16 cellular contexts compared by ENCODE assay signal in the genomic region with DNA sequence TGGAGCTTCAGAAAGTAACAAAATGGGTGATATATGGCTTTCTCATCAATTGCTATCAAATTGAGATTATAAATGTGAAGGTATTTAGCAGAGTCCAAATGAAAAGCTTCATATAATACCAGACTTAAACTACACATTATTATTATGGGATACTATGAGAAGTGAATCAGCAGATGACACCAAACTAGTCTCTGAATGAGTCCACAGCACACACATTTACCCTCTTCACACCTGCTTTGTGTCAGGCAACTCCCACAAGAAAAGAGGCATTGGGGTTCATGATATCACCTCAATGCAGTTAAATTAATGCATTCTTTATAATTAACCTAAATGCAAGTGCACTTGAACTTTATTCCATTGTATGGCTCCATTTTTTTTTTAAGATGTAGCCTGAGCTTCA.
DNase-seq lines count a peak whose midpoint lies in the region; ATAC-seq and TF ChIP-seq lines count a peak whose summit lies in the region.
"Had no signal": no experiment of that assay in that cellular context is flagged by ENCODE, and none has a peak within 500 bp of the region (broad histone marks: within the 10 kb centered on the region; RNA-seq: fewer than 3 reads in every experiment).

No MANE protein-coding gene starts in this region.

- peak; percentile 82 for ATAC-seq in activated CD4-positive, alpha-beta T cell treated with anti-CD3 and anti-CD28 coated beads for 36 hours
- peak; percentile 81 to 84 for ATAC-seq in activated T-cell treated with anti-CD3 and anti-CD28 coated beads, Interleukin-2, amount 50 U/mL, for 72 hours (replicated peaks in 1 of 2)
- ATAC-seq in stimulated activated naive CD8-positive, alpha-beta T cell treated with anti-CD3 and anti-CD28 coated beads, Interleukin-15, amount 100 ng/mL, for 72 hours = peak; percentile 78
- ATAC-seq in stimulated activated naive CD8-positive, alpha-beta T cell treated with anti-CD3 and anti-CD28 coated beads, Interleukin-15, Interleukin-2, amounts not matched to agents 100 U/mL and 50 U/mL, for 24 hours = no peak

- no peaks in the 10 kb centered on the region for H3K4me1 ChIP-seq in SK-N-SH (ENCODE audit: control insufficient read depth in 1 of 2, insufficient read depth in 2 of 2, low read depth in 1 of 2, low read length in 1 of 2)
- H3K4me1 ChIP-seq: BLaER1 had no signal

- no peak for DNase-seq in activated CD4-positive, alpha-beta T cell treated with anti-CD3 and anti-CD28 coated beads for 36 hours
- no peak for DNase-seq in activated CD4-positive, alpha-beta T cell treated with anti-CD3 and anti-CD28 coated beads, Interleukin-2, amount 50 U/mL, for 4 hours
- peak in 1 of 2 donors; percentile 26 for DNase-seq in activated T-cell treated with anti-CD3 and anti-CD28 coated beads, Interleukin-2, amount 50 U/mL, for 72 hours
- DNase-seq in activated T-cell treated with anti-CD3 and anti-CD28 coated beads for 4 hours = no peak
- DNase-seq in stimulated activated naive CD8-positive, alpha-beta T cell treated with anti-CD3 and anti-CD28 coated beads, Interleukin-15, amount 100 ng/mL, for 72 hours = no peak
- DNase-seq in stimulated activated naive CD8-positive, alpha-beta T cell treated with anti-CD3 and anti-CD28 coated beads, Interleukin-15, Interleukin-2, amounts not matched to agents 100 U/mL and 50 U/mL, for 24 hours = no peak
- no peak for DNase-seq in SK-N-SH
- DNase-seq: 8988T; CD4-positive, alpha-beta memory T cell; DMS153; DMS79; GDM1; GM23248 had no signal

- POLR2A ChIA-PET in activated CD4-positive, alpha-beta T cell treated with anti-CD3 and anti-CD28 coated beads for 36 hours (lab: Charles Lee) = no interaction called here
- POLR2A ChIA-PET in SK-N-SH (lab: Yijun Ruan, JAX) = no interaction called here

- intact Hi-C loops in activated CD4-positive, alpha-beta T cell treated with anti-CD3 and anti-CD28 coated beads for 36 hours (cut with DNase I, micrococcal nuclease) = loop anchor here in 1 of 2 experiments (5.0 kb wide), 1 partner anchor 709 kb away; no protein-coding TSS in a partner anchor

- no peak overlapping the region for H3K4me2 ChIP-seq in SK-N-SH
- H3K4me2 ChIP-seq: BLaER1 had no signal

- no peaks in the 10 kb centered on the region for H3K36me3 ChIP-seq in SK-N-SH (replicated peaks in 1 of 2; ENCODE audit: control insufficient read depth in 1 of 2, insufficient read depth in 2 of 2, low read length in 1 of 2)
- H3K36me3 ChIP-seq: BLaER1, HAP-1 had no signal

- H3K79me2 ChIP-seq in SK-N-SH (ENCODE audit: insufficient read depth) = no peaks in the 10 kb centered on the region

- H4K20me1 ChIP-seq in SK-N-SH (ENCODE audit: insufficient read depth) = no peaks in the 10 kb centered on the region
- H4K20me1 ChIP-seq: BLaER1 had no signal

- H3K27ac Mint-ChIP-seq in activated CD4-positive, alpha-beta T cell treated with anti-CD3 and anti-CD28 coated beads for 36 hours = no peak overlapping the region
- peak overlapping the region; percentile 16 for H3K27ac Mint-ChIP-seq in activated T-cell treated with anti-CD3 and anti-CD28 coated beads, Interleukin-2, amount 50 U/mL, for 72 hours
- H3K27ac Mint-ChIP-seq in stimulated activated naive CD8-positive, alpha-beta T cell treated with anti-CD3 and anti-CD28 coated beads, Interleukin-15, amount 100 ng/mL, for 72 hours = no peak overlapping the region
- H3K27ac Mint-ChIP-seq: CD14-positive monocyte; CD4-positive, alpha-beta memory T cell had no signal

- H3K4me1 Mint-ChIP-seq in activated CD4-positive, alpha-beta T cell treated with anti-CD3 and anti-CD28 coated beads for 36 hours = peaks cover 50% of the 10 kb centered on the region
- peaks cover 61% of the 10 kb centered on the region for H3K4me1 Mint-ChIP-seq in activated T-cell treated with anti-CD3 and anti-CD28 coated beads, Interleukin-2, amount 50 U/mL, for 72 hours (ENCODE audit: low read depth)
- peaks cover 49% of the 10 kb centered on the region for H3K4me1 Mint-ChIP-seq in stimulated activated naive CD8-positive, alpha-beta T cell treated with anti-CD3 and anti-CD28 coated beads, Interleukin-15, amount 100 ng/mL, for 72 hours

- TF ChIP-seq CTCF in SK-N-SH (IDR thresholded peaks at IDR 0.05) = no peak

- H3K36me3 Mint-ChIP-seq in activated CD4-positive, alpha-beta T cell treated with anti-CD3 and anti-CD28 coated beads for 36 hours (ENCODE audit: low read depth) = no peaks in the 10 kb centered on the region
- no peaks in the 10 kb centered on the region for H3K36me3 Mint-ChIP-seq in activated T-cell treated with anti-CD3 and anti-CD28 coated beads, Interleukin-2, amount 50 U/mL, for 72 hours (ENCODE audit: insufficient read depth in 2 of 2)
- H3K36me3 Mint-ChIP-seq: CD14-positive monocyte; CD4-positive, alpha-beta memory T cell had no signal

- no peaks in the 10 kb centered on the region for H3K27me3 Mint-ChIP-seq in activated CD4-positive, alpha-beta T cell treated with anti-CD3 and anti-CD28 coated beads for 36 hours
- H3K27me3 Mint-ChIP-seq in activated T-cell treated with anti-CD3 and anti-CD28 coated beads, Interleukin-2, amount 50 U/mL, for 72 hours (ENCODE audit: low read depth) = no peaks in the 10 kb centered on the region
- no peaks in the 10 kb centered on the region for H3K27me3 Mint-ChIP-seq in stimulated activated naive CD8-positive, alpha-beta T cell treated with anti-CD3 and anti-CD28 coated beads, Interleukin-15, amount 100 ng/mL, for 72 hours
- H3K27me3 Mint-ChIP-seq: CD4-positive, alpha-beta memory T cell had no signal

- no peaks in the 10 kb centered on the region for H3K9me3 Mint-ChIP-seq in activated CD4-positive, alpha-beta T cell treated with anti-CD3 and anti-CD28 coated beads for 36 hours (ENCODE audit: low read depth)
- no peaks in the 10 kb centered on the region for H3K9me3 Mint-ChIP-seq in activated T-cell treated with anti-CD3 and anti-CD28 coated beads, Interleukin-2, amount 50 U/mL, for 72 hours
- peaks cover 1 to 7% of the 10 kb centered on the region in 2 donors for H3K9me3 Mint-ChIP-seq in stimulated activated naive CD8-positive, alpha-beta T cell treated with anti-CD3 and anti-CD28 coated beads, Interleukin-15, amount 100 ng/mL, for 72 hours
- H3K9me3 Mint-ChIP-seq: CD4-positive, alpha-beta memory T cell had no signal

- TF ChIP-seq EP300 in SK-N-SH (IDR thresholded peaks at IDR 0.05; ENCODE audit: borderline replicate concordance in 1 of 2, low read depth in 1 of 2, low read length in 1 of 2) = no peak

- H3K4me3 ChIP-seq in SK-N-SH (ENCODE audit: low read depth in 2 of 2, low read length in 1 of 2) = no peak overlapping the region
- H3K4me3 ChIP-seq: BLaER1, GM23248, HAP-1 had no signal

- no peaks in the 10 kb centered on the region for H3K9me3 ChIP-seq in SK-N-SH
- H3K9me3 ChIP-seq: BLaER1, HAP-1 had no signal

- H3F3A ChIP-seq in SK-N-SH (replicated peaks; ENCODE audit: insufficient read depth) = no peaks in the 10 kb centered on the region

- no peak overlapping the region for H3K4me3 Mint-ChIP-seq in activated CD4-positive, alpha-beta T cell treated with anti-CD3 and anti-CD28 coated beads for 36 hours
- peak overlapping the region; percentile 22 to 56 for H3K4me3 Mint-ChIP-seq in activated T-cell treated with anti-CD3 and anti-CD28 coated beads, Interleukin-2, amount 50 U/mL, for 72 hours
- no peak overlapping the region for H3K4me3 Mint-ChIP-seq in stimulated activated naive CD8-positive, alpha-beta T cell treated with anti-CD3 and anti-CD28 coated beads, Interleukin-15, amount 100 ng/mL, for 72 hours
- H3K4me3 Mint-ChIP-seq: CD4-positive, alpha-beta memory T cell had no signal

- CTCF ChIA-PET in activated CD4-positive, alpha-beta T cell treated with anti-CD3 and anti-CD28 coated beads for 36 hours (lab: Charles Lee) = interaction anchor here (0.6 kb wide), 1 partner anchor 800 kb away, joined by 3 read pairs; no protein-coding TSS in a partner anchor
- CTCF ChIA-PET in SK-N-SH (lab: Yijun Ruan, JAX) = no interaction called here

- H3K27me3 ChIP-seq in SK-N-SH (ENCODE audit: insufficient read depth) = peaks cover 5% of the 10 kb centered on the region
- H3K27me3 ChIP-seq: BLaER1 had no signal

- no peak for TF ChIP-seq RAD21 in SK-N-SH (IDR thresholded peaks at IDR 0.05; ENCODE audit: low read length)

- no peaks in the 10 kb centered on the region for H3K9me2 ChIP-seq in SK-N-SH

- H3K9ac ChIP-seq in SK-N-SH = no peak overlapping the region
- H3K9ac ChIP-seq: BLaER1, GM23248 had no signal

- no peak overlapping the region for H3K27ac ChIP-seq in SK-N-SH (ENCODE audit: low read depth in 2 of 2, low read length in 1 of 2)
- H3K27ac ChIP-seq: BLaER1, GM23248 had no signal

- H2AFZ ChIP-seq in SK-N-SH (ENCODE audit: low read depth) = no peak overlapping the region
- H2AFZ ChIP-seq: GM23248 had no signal

TF ChIP-seq in SK-N-SH, 30 proteins besides CTCF, POLR2A, EP300 and RAD21 (continues in another document):
- TF ChIP-seq SIN3A (IDR thresholded peaks at IDR 0.05; ENCODE audit: borderline replicate concordance, low read depth, low read length) = no peak
- TF ChIP-seq, protein P1, sequence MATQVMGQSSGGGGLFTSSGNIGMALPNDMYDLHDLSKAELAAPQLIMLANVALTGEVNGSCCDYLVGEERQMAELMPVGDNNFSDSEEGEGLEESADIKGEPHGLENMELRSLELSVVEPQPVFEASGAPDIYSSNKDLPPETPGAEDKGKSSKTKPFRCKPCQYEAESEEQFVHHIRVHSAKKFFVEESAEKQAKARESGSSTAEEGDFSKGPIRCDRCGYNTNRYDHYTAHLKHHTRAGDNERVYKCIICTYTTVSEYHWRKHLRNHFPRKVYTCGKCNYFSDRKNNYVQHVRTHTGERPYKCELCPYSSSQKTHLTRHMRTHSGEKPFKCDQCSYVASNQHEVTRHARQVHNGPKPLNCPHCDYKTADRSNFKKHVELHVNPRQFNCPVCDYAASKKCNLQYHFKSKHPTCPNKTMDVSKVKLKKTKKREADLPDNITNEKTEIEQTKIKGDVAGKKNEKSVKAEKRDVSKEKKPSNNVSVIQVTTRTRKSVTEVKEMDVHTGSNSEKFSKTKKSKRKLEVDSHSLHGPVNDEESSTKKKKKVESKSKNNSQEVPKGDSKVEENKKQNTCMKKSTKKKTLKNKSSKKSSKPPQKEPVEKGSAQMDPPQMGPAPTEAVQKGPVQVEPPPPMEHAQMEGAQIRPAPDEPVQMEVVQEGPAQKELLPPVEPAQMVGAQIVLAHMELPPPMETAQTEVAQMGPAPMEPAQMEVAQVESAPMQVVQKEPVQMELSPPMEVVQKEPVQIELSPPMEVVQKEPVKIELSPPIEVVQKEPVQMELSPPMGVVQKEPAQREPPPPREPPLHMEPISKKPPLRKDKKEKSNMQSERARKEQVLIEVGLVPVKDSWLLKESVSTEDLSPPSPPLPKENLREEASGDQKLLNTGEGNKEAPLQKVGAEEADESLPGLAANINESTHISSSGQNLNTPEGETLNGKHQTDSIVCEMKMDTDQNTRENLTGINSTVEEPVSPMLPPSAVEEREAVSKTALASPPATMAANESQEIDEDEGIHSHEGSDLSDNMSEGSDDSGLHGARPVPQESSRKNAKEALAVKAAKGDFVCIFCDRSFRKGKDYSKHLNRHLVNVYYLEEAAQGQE (IDR thresholded peaks at IDR 0.05; ENCODE audit: low read depth, low read length) = no peak
- TF ChIP-seq POLR2AphosphoS5 (IDR thresholded peaks at IDR 0.05; ENCODE audit: low read depth, low read length) = no peak
- no peak for TF ChIP-seq EZH2phosphoT487 (IDR thresholded peaks at IDR 0.05; ENCODE audit: borderline replicate concordance, low read depth)

Comparison
In these comparisons a context has a peak if more than half of its experiments do, and no peak if none do; other contexts are left out.
1. H3K4me3 Mint-ChIP-seq: peak in activated T-cell treated with anti-CD3 and anti-CD28 coated beads, Interleukin-2, amount 50 U/mL, for 72 hours (2 of 2); none in activated CD4-positive, alpha-beta T cell treated with anti-CD3 and anti-CD28 coated beads for 36 hours (single experiment) and stimulated activated naive CD8-positive, alpha-beta T cell treated with anti-CD3 and anti-CD28 coated beads, Interleukin-15, amount 100 ng/mL, for 72 hours (0 of 2).